Comparison of ENCODE assay signal across 8 cellular contexts in genomic region chr5:115842952-115843351, GRCh38. TPM values are rescaled to one million over a fixed set of nuclear protein-coding genes. Genes with fewer than 3 reads are reported as not detected.
DNase-seq lines count a peak whose midpoint lies in the region; ATAC-seq, FAIRE-seq and TF ChIP-seq lines count a peak whose summit lies in the region.

No MANE protein-coding gene starts in this region.

- no peaks in the 10 kb centered on the region for H3K36me3 Mint-ChIP-seq in CD4-positive, CD25-positive, alpha-beta regulatory T cell
- peaks cover 5% of the 10 kb centered on the region for H3K36me3 Mint-ChIP-seq in nephron progenitor cell (ENCODE audit: low read depth)

- H3K27ac Mint-ChIP-seq in CD4-positive, CD25-positive, alpha-beta regulatory T cell: peak overlapping the region; percentile 3 to 95 (median 95)
- H3K27ac Mint-ChIP-seq in nephron progenitor cell: no peak overlapping the region

- H3K9me3 Mint-ChIP-seq in CD4-positive, CD25-positive, alpha-beta regulatory T cell: no peaks in the 10 kb centered on the region
- H3K9me3 Mint-ChIP-seq in nephron progenitor cell: no peaks in the 10 kb centered on the region

- TF ChIP-seq CTCF in colonic mucosa (IDR thresholded peaks at IDR 0.05) (no peak), nephron progenitor cell (IDR thresholded peaks at IDR 0.05) (no peak), GM20000 (IDR thresholded peaks at IDR 0.05; ENCODE audit: extremely low read depth, missing control alignments) (no peak)

- H3K4me1 ChIP-seq in CD4-positive, CD25-positive, alpha-beta regulatory T cell (ENCODE audit: control insufficient read depth, insufficient read depth, low read length, poor library complexity, severe bottlenecking): peaks cover 45% of the 10 kb centered on the region
- H3K4me1 ChIP-seq in colonic mucosa: peaks cover 21% of the 10 kb centered on the region

- no peaks in the 10 kb centered on the region for H3K9me3 ChIP-seq in CD4-positive, CD25-positive, alpha-beta regulatory T cell (ENCODE audit: control insufficient read depth in 2 of 2, low read length in 2 of 2)
- H3K9me3 ChIP-seq in MG63 (no peaks in the 10 kb centered on the region), colonic mucosa (no peaks in the 10 kb centered on the region)

- no peak for FAIRE-seq in HTR-8/SVneo (lab: Jason Lieb, UNC)

- intact Hi-C loops in colonic mucosa (cut with DNase I): loop anchor here (5.0 kb wide), 1 partner anchor 221 kb away; no protein-coding TSS in a partner anchor

- H3K4me3 Mint-ChIP-seq in CD4-positive, CD25-positive, alpha-beta regulatory T cell: peak overlapping the region; percentile 95 to 98 (median 97)
- peak overlapping the region; percentile 95 for H3K4me3 Mint-ChIP-seq in nephron progenitor cell

- no peak for ATAC-seq in CD4-positive, CD25-positive, alpha-beta regulatory T cell (ENCODE audit: low read depth in 2 of 2)
- ATAC-seq in HG03457 (IDR thresholded peaks at IDR 0.05; ENCODE audit: unreplicated experiment) (no peak), GM21423 (IDR thresholded peaks at IDR 0.05; ENCODE audit: unreplicated experiment) (no peak)

- peaks cover 4% of the 10 kb centered on the region for H3K36me3 ChIP-seq in CD4-positive, CD25-positive, alpha-beta regulatory T cell (ENCODE audit: control insufficient read depth, insufficient read depth, low read length)
- H3K36me3 ChIP-seq in MG63 (peaks cover 8% of the 10 kb centered on the region), colonic mucosa (no peaks in the 10 kb centered on the region)

- peak overlapping the region; percentile 96 for H3K4me3 ChIP-seq in CD4-positive, CD25-positive, alpha-beta regulatory T cell (ENCODE audit: low read depth, low read length)
- H3K4me3 ChIP-seq in MG63 (peak overlapping the region; percentile 88), colonic mucosa (peak overlapping the region; percentile 92)

- no peak overlapping the region for H3K27ac ChIP-seq in CD4-positive, CD25-positive, alpha-beta regulatory T cell (ENCODE audit: insufficient read depth, low read length, poor library complexity, severe bottlenecking)
- peak overlapping the region; percentile 86 for H3K27ac ChIP-seq in colonic mucosa

- no peaks in the 10 kb centered on the region for H3K27me3 Mint-ChIP-seq in CD4-positive, CD25-positive, alpha-beta regulatory T cell
- peaks cover 3% of the 10 kb centered on the region for H3K27me3 Mint-ChIP-seq in nephron progenitor cell (ENCODE audit: low read depth, poor library complexity)

- no peaks in the 10 kb centered on the region for H3K27me3 ChIP-seq in CD4-positive, CD25-positive, alpha-beta regulatory T cell (ENCODE audit: control insufficient read depth, insufficient read depth, low read length)
- H3K27me3 ChIP-seq in MG63: no peaks in the 10 kb centered on the region
- no peaks in the 10 kb centered on the region for H3K27me3 ChIP-seq in colonic mucosa

- peaks cover 36 to 60% (median 48%) of the 10 kb centered on the region in 4 donors for H3K4me1 Mint-ChIP-seq in CD4-positive, CD25-positive, alpha-beta regulatory T cell
- peaks cover 48% of the 10 kb centered on the region for H3K4me1 Mint-ChIP-seq in nephron progenitor cell

- peak overlapping the region in 1 of 2 donors; percentile 79 for H3K9ac ChIP-seq in colonic mucosa (ENCODE audit: low read depth in 2 of 2, low read length in 2 of 2)

- DNase-seq in CD4-positive, CD25-positive, alpha-beta regulatory T cell: peak in 1 of 3 donors; percentile 6
- DNase-seq in MG63: no peak
- no peak for DNase-seq in colonic mucosa
- no peak for DNase-seq in nephron progenitor cell
- no peak for DNase-seq in GM20000 (ENCODE audit: low spot score)
- DNase-seq in HTR-8/SVneo (ENCODE audit: insufficient read length, low spot score): no peak

RNA-seq across cellular contexts. Expression of gene AP3S1, which starts 1.2 kb away (rescaled TPM):
- total RNA-seq in CD4-positive, CD25-positive, alpha-beta regulatory T cell: 39.5 TPM
- polyA plus RNA-seq in CD4-positive, CD25-positive, alpha-beta regulatory T cell: 10 to 100 TPM; 55.9 to 77.5 (median 63.3) TPM
- 50.5 and 177 TPM in 2 replicates for total RNA-seq in MG63 (2014; rRNA removed; shearing (Covaris generic); ENCODE audit: low replicate concordance)
- total RNA-seq in colonic mucosa: 100 to 1,000 TPM in 1 of 2 donors, 10 to 100 TPM in 1; 56.7 to 105 TPM

RNA-seq across cellular contexts. Expression of gene ATG12, which starts 1.6 kb away (rescaled TPM):
- 64.0 TPM for total RNA-seq in CD4-positive, CD25-positive, alpha-beta regulatory T cell
- polyA plus RNA-seq in CD4-positive, CD25-positive, alpha-beta regulatory T cell: 100 to 1,000 TPM; 107 to 149 (median 124) TPM
- total RNA-seq in MG63 (2014; rRNA removed; shearing (Covaris generic); ENCODE audit: low replicate concordance): 102 and 108 TPM in 2 replicates
- 10 to 100 TPM; 24.5 to 38.9 TPM for total RNA-seq in colonic mucosa

RNA-seq across cellular contexts. Expression of gene CDO1, which starts 26.5 kb away (rescaled TPM):
- total RNA-seq in CD4-positive, CD25-positive, alpha-beta regulatory T cell: 1.7 TPM
- under 1 TPM in 2 of 4 donors, not detected in 2; 0.16 to 0.24 TPM for polyA plus RNA-seq in CD4-positive, CD25-positive, alpha-beta regulatory T cell
- total RNA-seq in MG63 (2014; rRNA removed; shearing (Covaris generic); ENCODE audit: low replicate concordance): not detected in 2 replicates
- under 1 TPM; 0.27 to 0.58 TPM for total RNA-seq in colonic mucosa
